17 cellular contexts compared by ENCODE assay signal in the genomic region with DNA sequence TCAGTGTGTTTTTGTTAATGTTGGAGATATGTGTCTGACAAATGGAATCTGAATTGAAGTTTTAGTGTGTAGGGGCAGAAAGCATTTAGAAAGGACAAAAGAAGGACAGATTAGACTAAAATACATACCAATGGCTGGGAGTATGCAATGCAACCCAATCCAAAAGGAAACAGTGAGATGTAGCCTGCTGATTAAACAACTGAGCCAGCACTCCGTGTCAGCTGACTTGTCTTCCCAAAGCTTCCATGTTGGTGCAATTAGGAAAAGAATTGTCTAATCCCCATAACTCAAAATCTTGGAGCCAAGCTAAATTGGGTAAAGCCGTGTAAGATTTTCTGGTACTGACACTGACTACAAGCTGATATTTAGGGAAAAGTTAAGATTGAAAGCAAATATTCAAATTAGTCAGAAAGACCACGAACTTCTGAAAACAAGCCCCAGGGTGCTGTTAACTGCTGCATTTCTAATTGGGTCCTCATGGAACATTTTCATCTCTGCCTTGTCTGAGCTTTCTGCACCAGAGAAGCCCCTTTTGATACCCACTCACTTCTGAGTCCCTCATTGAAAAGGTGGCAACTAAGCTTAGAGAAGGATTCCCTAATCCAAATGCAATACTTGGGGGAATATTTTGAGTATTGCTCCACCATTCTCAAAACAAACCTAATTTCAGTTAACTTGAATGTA.
DNase-seq lines count a peak whose midpoint lies in the region; ATAC-seq, FAIRE-seq and TF ChIP-seq lines count a peak whose summit lies in the region.
"Had no signal": no experiment of that assay in that cellular context is flagged by ENCODE, and none has a peak within 500 bp of the region (broad histone marks: within the 10 kb centered on the region; RNA-seq: fewer than 3 reads in every experiment).

No MANE protein-coding gene starts in this region.

- POLR2A ChIA-PET in naive thymus-derived CD8-positive, alpha-beta T cell (lab: Charles Lee): interaction anchor here (0.9 to 1.4 kb wide), 2 partner anchors 20 to 76 kb away, joined by 3 read pairs; no protein-coding TSS in a partner anchor

- no peak overlapping the region for H3K4me3 ChIP-seq in lower lobe of right lung
- H3K4me3 ChIP-seq: thoracic aorta had no signal

- H3K4me1 Mint-ChIP-seq in activated T-helper 17 cell treated with anti-CD3 and anti-CD28 coated beads, Interleukin-2, amount 50 U/mL, for 72 hours: no peaks in the 10 kb centered on the region
- peaks cover 0 to 91% (median 0%) of the 10 kb centered on the region in 4 donors for H3K4me1 Mint-ChIP-seq in naive thymus-derived CD8-positive, alpha-beta T cell

- no peak overlapping the region for H3K27ac ChIP-seq in lower lobe of right lung
- H3K27ac ChIP-seq: thoracic aorta, WERI-Rb-1 had no signal

- no peaks in the 10 kb centered on the region for H3K9me3 Mint-ChIP-seq in activated T-helper 17 cell treated with anti-CD3 and anti-CD28 coated beads, Interleukin-2, amount 50 U/mL, for 72 hours
- H3K9me3 Mint-ChIP-seq in naive thymus-derived CD8-positive, alpha-beta T cell: no peaks in the 10 kb centered on the region

- H3K27ac Mint-ChIP-seq in activated T-helper 17 cell treated with anti-CD3 and anti-CD28 coated beads, Interleukin-2, amount 50 U/mL, for 72 hours: no peak overlapping the region
- peak overlapping the region in 3 of 10 donors; percentile 27 to 91 (median 53) for H3K27ac Mint-ChIP-seq in naive thymus-derived CD8-positive, alpha-beta T cell

- DNase-seq in Daoy (ENCODE audit: low read depth) (peak; percentile 29), GM19239 (ENCODE audit: insufficient read length, low spot score) (no peak), SKM-1 (lab: John Stamatoyannopoulos, UW; ENCODE audit: unreplicated experiment) (no peak), lower lobe of right lung (no peak)
- no peak for DNase-seq in naive thymus-derived CD8-positive, alpha-beta T cell
- DNase-seq: cortex of kidney, foreskin fibroblast, islet precursor cell, NCI-H1092, NCI-H446 treated with DMSO at 0.1 percent for 48 hours, RPMI8226, WERI-Rb-1 had no signal

- peaks cover 6% of the 10 kb centered on the region for H3K27me3 ChIP-seq in lower lobe of right lung (ENCODE audit: low read depth)

- FAIRE-seq in GM19239 (lab: Jason Lieb, UNC): peak; percentile 95

- peak overlapping the region; percentile 85 for H3K4me3 Mint-ChIP-seq in activated T-helper 17 cell treated with anti-CD3 and anti-CD28 coated beads, Interleukin-2, amount 50 U/mL, for 72 hours
- H3K4me3 Mint-ChIP-seq in naive thymus-derived CD8-positive, alpha-beta T cell: peak overlapping the region; percentile 36 to 84 (median 56)

- no peaks in the 10 kb centered on the region for H3K9me3 ChIP-seq in lower lobe of right lung
- H3K9me3 ChIP-seq: thoracic aorta had no signal

- no peaks in the 10 kb centered on the region for H3K27me3 Mint-ChIP-seq in activated T-helper 17 cell treated with anti-CD3 and anti-CD28 coated beads, Interleukin-2, amount 50 U/mL, for 72 hours
- no peaks in the 10 kb centered on the region for H3K27me3 Mint-ChIP-seq in naive thymus-derived CD8-positive, alpha-beta T cell

- TF ChIP-seq CTCF in lower lobe of right lung (IDR thresholded peaks at IDR 0.05): no peak

- peaks cover 46% of the 10 kb centered on the region for H3K36me3 Mint-ChIP-seq in activated T-helper 17 cell treated with anti-CD3 and anti-CD28 coated beads, Interleukin-2, amount 50 U/mL, for 72 hours (ENCODE audit: low read depth)
- H3K36me3 Mint-ChIP-seq in naive thymus-derived CD8-positive, alpha-beta T cell: peaks cover 0 to 5% (median 0%) of the 10 kb centered on the region in 3 donors

- intact Hi-C loops in lower lobe of right lung (cut with DNase I): no loop called here

- no peaks in the 10 kb centered on the region for H3K36me3 ChIP-seq in lower lobe of right lung
- H3K36me3 ChIP-seq: thoracic aorta, WERI-Rb-1 had no signal

- peaks cover 5% of the 10 kb centered on the region for H3K4me1 ChIP-seq in lower lobe of right lung

- no peak for ATAC-seq in activated T-helper 17 cell treated with anti-CD3 and anti-CD28 coated beads, Interleukin-2, amount 50 U/mL, for 72 hours (replicated peaks)
- ATAC-seq in naive thymus-derived CD8-positive, alpha-beta T cell: no peak
- ATAC-seq in HG03135 (IDR thresholded peaks at IDR 0.05; ENCODE audit: unreplicated experiment) (no peak), HG02610 (IDR thresholded peaks at IDR 0.05; ENCODE audit: unreplicated experiment) (no peak), lower lobe of right lung (no peak)
- ATAC-seq: sciatic nerve had no signal
